8 cellular contexts compared by ENCODE assay signal in the genomic region with DNA sequence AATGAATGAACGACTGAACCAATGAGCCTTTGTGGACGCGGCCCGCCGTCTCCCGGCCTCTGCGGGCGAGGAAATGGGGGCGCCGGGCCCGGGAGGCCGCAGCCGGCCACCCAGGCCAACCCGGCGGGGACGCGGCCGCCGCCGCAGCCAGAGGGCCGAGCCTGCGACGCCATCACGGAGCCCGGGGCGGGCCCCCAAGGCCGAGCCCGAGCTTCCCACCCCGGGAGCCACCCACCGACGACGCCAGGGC. TPM values are rescaled to one million over a fixed set of nuclear protein-coding genes. Genes with fewer than 3 reads are reported as not detected.
A peak's percentile ranks its signal among the peaks of the same experiment; 100 is the strongest.
DNase-seq lines count a peak whose midpoint lies in the region; ATAC-seq and TF ChIP-seq lines count a peak whose summit lies in the region.

No MANE protein-coding gene starts in this region.

- peaks cover 64% of the 10 kb centered on the region for H3K36me3 Mint-ChIP-seq in GM23338 (ENCODE audit: low read depth)

- H3K27me3 ChIP-seq in GM23338 (ENCODE audit: insufficient read depth) (no peaks in the 10 kb centered on the region), ascending aorta (no peaks in the 10 kb centered on the region), mesendoderm (ENCODE audit: insufficient read depth, low read length, poor library complexity) (no peaks in the 10 kb centered on the region)

- no peak overlapping the region for H2AK5ac ChIP-seq in mesendoderm (ENCODE audit: low read length)

- intact Hi-C loops in ascending aorta (cut with DNase I), result loop anchor here (1.0 to 5.0 kb wide), 2 partner anchors 30 to 116 kb away; partner anchors contain the start of genes COPE, DDX49 and SLC25A42

- peak overlapping the region; percentile 90 for H3K4me3 Mint-ChIP-seq in GM23338

- POLR2A ChIA-PET in GM10248 (lab: Yijun Ruan, JAX), result no interaction called here

- peak overlapping the region; percentile 92 for H3K56ac ChIP-seq in mesendoderm (ENCODE audit: low read length)

- H3K4me1 ChIP-seq in GM23338 (ENCODE audit: insufficient read depth) (peaks cover 12% of the 10 kb centered on the region; the same call in 1 of the 2 replicates), ascending aorta (peaks cover 5 to 14% of the 10 kb centered on the region in 2 donors), mesendoderm (ENCODE audit: control insufficient read depth, low read depth, low read length) (peaks cover 1% of the 10 kb centered on the region)

- no peak overlapping the region for H4K5ac ChIP-seq in mesendoderm (ENCODE audit: low read length)

- H3K4me2 ChIP-seq in GM23338 (peak overlapping the region; percentile 99), mesendoderm (ENCODE audit: low read length) (peak overlapping the region; percentile 43)

- peak overlapping the region; percentile 75 for H3K18ac ChIP-seq in mesendoderm (ENCODE audit: low read length)

- peaks cover 77% of the 10 kb centered on the region for H3K79me2 ChIP-seq in GM23338 (replicated peaks; ENCODE audit: insufficient read depth)
- H3K79me2 ChIP-seq in mesendoderm (ENCODE audit: control insufficient read depth, insufficient read depth, low read length), result peaks cover 41% of the 10 kb centered on the region

- TF ChIP-seq POLR2A in erythroblast (IDR thresholded peaks at IDR 0.05; ENCODE audit: low read length), result no peak

- peak; percentile 9 for ATAC-seq in GM23338

- peak overlapping the region; percentile 90 for H3K9ac ChIP-seq in mesendoderm (ENCODE audit: low read length)

- H3K36me3 ChIP-seq in GM23338 (ENCODE audit: insufficient read depth) (peaks cover 42% of the 10 kb centered on the region), ascending aorta (peaks cover 15 to 26% of the 10 kb centered on the region in 2 donors), mesendoderm (ENCODE audit: control insufficient read depth, insufficient read depth, low read length) (peaks cover 6% of the 10 kb centered on the region)

- TF ChIP-seq CTCF in 22Rv1 (IDR thresholded peaks at IDR 0.05) (no peak), GM23338 (conservative IDR thresholded peaks at IDR 0.05; ENCODE audit: low read depth in 2 of 2) (no peak), ascending aorta (IDR thresholded peaks at IDR 0.05) (no peak), GM10248 (IDR thresholded peaks at IDR 0.05; ENCODE audit: control extremely low read depth, extremely low read depth, low read depth, missing control alignments) (no peak)

- H4K20me1 ChIP-seq in GM23338 (replicated peaks; ENCODE audit: insufficient read depth), result peaks cover 54% of the 10 kb centered on the region

- H2AFZ ChIP-seq in GM23338, result no peak overlapping the region

- WGBS in mesendoderm (ENCODE audit: extremely low coverage, insufficient coverage, low lambda C conversion rate), result no CpG with 5 or more reads among the region's 32 CpGs

- no peaks in the 10 kb centered on the region for H3K9me2 ChIP-seq in GM23338 (ENCODE audit: insufficient read depth)

- peak overlapping the region; percentile 94 for H3K27ac ChIP-seq in 22Rv1
- peak overlapping the region; percentile 93 for H3K27ac ChIP-seq in GM23338 (ENCODE audit: low read depth)
- peak overlapping the region; percentile 85 to 94 for H3K27ac ChIP-seq in ascending aorta
- H3K27ac ChIP-seq in mesendoderm (ENCODE audit: low read depth, low read length), result peak overlapping the region; percentile 78

- DNase-seq in GM23338 (ENCODE audit: low spot score) (no peak), ascending aorta (ENCODE audit: low spot score in 2 of 2) (no peak), mesendoderm (no peak), retina (no peak), NCI-H2196 treated with DMSO at 0.1 percent for 48 hours (lab: John Stamatoyannopoulos, UW; ENCODE audit: unreplicated experiment) (no peak), GM10248 (ENCODE audit: extremely low spot score) (no peak), erythroblast (lab: John Stamatoyannopoulos, UW) (no peak)

- H3K27me3 Mint-ChIP-seq in GM23338 (ENCODE audit: insufficient read depth, low read depth, poor library complexity), result peaks cover 15% of the 10 kb centered on the region

- peaks cover 14% of the 10 kb centered on the region for H3K4me1 Mint-ChIP-seq in GM23338

- H3K9me3 ChIP-seq in ascending aorta, result no peaks in the 10 kb centered on the region

- H3K9me3 Mint-ChIP-seq in GM23338, result peaks cover 14% of the 10 kb centered on the region

- CTCF ChIA-PET in GM10248 (lab: Yijun Ruan, JAX), result no interaction called here

- peak overlapping the region; percentile 91 for H3K4me3 ChIP-seq in GM23338
- peak overlapping the region; percentile 92 to 96 for H3K4me3 ChIP-seq in ascending aorta
- peak overlapping the region; percentile 82 for H3K4me3 ChIP-seq in mesendoderm (ENCODE audit: low read length)

- H3K4ac ChIP-seq in mesendoderm (ENCODE audit: low read depth, low read length), result peak overlapping the region; percentile 40

- no peak overlapping the region for H2BK15ac ChIP-seq in mesendoderm (replicated peaks; ENCODE audit: low read depth)

- H4K8ac ChIP-seq in mesendoderm (ENCODE audit: low read depth, low read length), result no peak overlapping the region

- H2BK120ac ChIP-seq in mesendoderm (ENCODE audit: low read depth, low read length), result no peak overlapping the region

- no peak overlapping the region for H3K23ac ChIP-seq in mesendoderm (ENCODE audit: low read length)

- H3K79me1 ChIP-seq in mesendoderm (ENCODE audit: low read length), result peaks cover 14% of the 10 kb centered on the region

- peaks cover 17% of the 10 kb centered on the region for H3F3A ChIP-seq in GM23338 (replicated peaks; ENCODE audit: low read depth)

- no peak overlapping the region for H3K27ac Mint-ChIP-seq in GM23338

- no peak overlapping the region for H2BK5ac ChIP-seq in mesendoderm (ENCODE audit: low read length)

TF ChIP-seq in GM23338, 12 proteins besides CTCF, POLR2A, EP300 and RAD21 (continues in another document):
- no peak for TF ChIP-seq POLR2AphosphoS5 (IDR thresholded peaks at IDR 0.05; ENCODE audit: low read depth)
- TF ChIP-seq EZH2 (IDR thresholded peaks at IDR 0.05; ENCODE audit: low read depth, unreplicated experiment), result no peak
- no peak for TF ChIP-seq ZNF114 (CRISPR knock-in tag; IDR thresholded peaks at IDR 0.05)
- no peak for TF ChIP-seq EZH2phosphoT487 (IDR thresholded peaks at IDR 0.05; ENCODE audit: unreplicated experiment)
- no peak for TF ChIP-seq REST (IDR thresholded peaks at IDR 0.05; ENCODE audit: unreplicated experiment)
- no peak for TF ChIP-seq ETS1 (IDR thresholded peaks at IDR 0.05)
- TF ChIP-seq STAT1 (IDR thresholded peaks at IDR 0.05; ENCODE audit: unreplicated experiment), result no peak
- no peak for TF ChIP-seq ZNF331 (CRISPR knock-in tag; IDR thresholded peaks at IDR 0.05; ENCODE audit: low read depth)
- TF ChIP-seq NANOG (IDR thresholded peaks at IDR 0.05; ENCODE audit: borderline replicate concordance), result no peak
- no peak for TF ChIP-seq CREB1 (CRISPR knock-in tag; IDR thresholded peaks at IDR 0.05; ENCODE audit: low read depth)
- no peak for TF ChIP-seq JUNB (IDR thresholded peaks at IDR 0.05; ENCODE audit: unreplicated experiment)

RNA-seq across cellular contexts. Expression of gene SUGP2, which starts 0.2 kb away (rescaled TPM):
- total RNA-seq in GM23338 (2014; rRNA removed; shearing (Covaris generic)), result 86.5 and 102 TPM in 2 replicates
- polyA plus RNA-seq in GM23338 (2016; fragmentation: Nextera tagmentation; extraction: Ambion mirVana), result 99.3 and 109 TPM in 2 replicates
- total RNA-seq in ascending aorta, result 23.6 TPM
- polyA plus RNA-seq in mesendoderm (2013, experiment 1 of 2), result 50.6 TPM
- polyA plus RNA-seq in mesendoderm (2013, experiment 2 of 2), result 51.4 TPM

RNA-seq across cellular contexts. Expression of gene ARMC6, which starts 0.3 kb away (rescaled TPM):
- total RNA-seq in GM23338 (2014; rRNA removed; shearing (Covaris generic)), result 95.1 and 112 TPM in 2 replicates
- 40.9 and 45.0 TPM in 2 replicates for polyA plus RNA-seq in GM23338 (2016; fragmentation: Nextera tagmentation; extraction: Ambion mirVana)
- total RNA-seq in ascending aorta, result 34.7 TPM
- polyA plus RNA-seq in mesendoderm (2013, experiment 1 of 2), result 41.0 TPM
- polyA plus RNA-seq in mesendoderm (2013, experiment 2 of 2), result 40.9 TPM

RNA-seq across cellular contexts. Expression of gene SLC25A42, which starts 30.7 kb away (rescaled TPM):
- 5.7 and 7.3 TPM in 2 replicates for total RNA-seq in GM23338 (2014; rRNA removed; shearing (Covaris generic))
- 7.3 and 7.6 TPM in 2 replicates for polyA plus RNA-seq in GM23338 (2016; fragmentation: Nextera tagmentation; extraction: Ambion mirVana)
- total RNA-seq in ascending aorta, result 8.9 TPM
- 1.7 TPM for polyA plus RNA-seq in mesendoderm (2013, experiment 1 of 2)
- polyA plus RNA-seq in mesendoderm (2013, experiment 2 of 2), result 1.4 TPM
